ENCODE assay signal across 19 cellular contexts in the genomic region with DNA sequence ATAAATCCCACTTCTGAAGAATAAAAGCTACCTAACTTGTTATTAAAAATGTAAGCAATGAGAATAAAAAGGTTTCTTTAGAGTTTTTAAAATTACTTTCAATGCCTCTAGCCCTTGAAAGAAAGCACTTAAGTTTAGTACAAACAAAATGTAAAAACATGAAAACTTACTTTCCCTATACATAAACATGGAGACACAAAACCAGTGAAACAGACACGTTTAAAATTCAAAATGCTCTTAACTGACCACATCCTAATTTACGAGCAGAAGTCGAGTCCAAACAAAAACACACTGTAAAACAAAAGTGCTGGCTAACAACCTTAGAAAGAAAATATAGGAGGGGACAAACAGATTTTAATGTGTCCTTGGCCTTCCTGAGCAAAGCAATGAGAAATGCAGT. TPM values are rescaled to one million over a fixed set of nuclear protein-coding genes. Genes with fewer than 3 reads are reported as not detected.
A peak's percentile ranks its signal among the peaks of the same experiment; 100 is the strongest.
DNase-seq lines count a peak whose midpoint lies in the region; ATAC-seq and TF ChIP-seq lines count a peak whose summit lies in the region.
"Had no signal": no experiment of that assay in that cellular context is flagged by ENCODE, and none has a peak within 500 bp of the region (broad histone marks: within the 10 kb centered on the region; RNA-seq: fewer than 3 reads in every experiment).

No MANE protein-coding gene starts in this region.

- in situ Hi-C loops in brain microvascular endothelial cell (cut with HindIII; ENCODE audit: low pct_ligation_motif_present, low sequenced_read_pairs), result no loop called here

- H3K36me3 ChIP-seq in brain microvascular endothelial cell (replicated peaks), result no peaks in the 10 kb centered on the region

- peaks cover 9% of the 10 kb centered on the region for H3K36me3 Mint-ChIP-seq in activated naive CD4-positive, alpha-beta T cell treated with anti-CD3 and anti-CD28 coated beads, Interleukin-2, amount 50 U/mL, for 24 hours
- H3K36me3 Mint-ChIP-seq in activated naive CD4-positive, alpha-beta T cell treated with anti-CD3 and anti-CD28 coated beads, Interleukin-2, amount 50 U/mL, for 72 hours, result peaks cover 5 to 17% of the 10 kb centered on the region in 2 donors
- H3K36me3 Mint-ChIP-seq in stimulated activated naive B cell treated with anti-CD40 and anti-IgM and Interleukin-4, amounts not matched to agents 10 μg/mL and 1 μg/mL and 100 μg/mL, for 72 hours, result peaks cover 23 to 24% of the 10 kb centered on the region in 2 donors

- H3K27me3 ChIP-seq in brain microvascular endothelial cell (replicated peaks), result no peaks in the 10 kb centered on the region

- H3K4me3 ChIP-seq in LNCaP clone FGC (ENCODE audit: low read depth, low read length) (no peak overlapping the region), fibroblast of villous mesenchyme (ENCODE audit: low read depth, low read length) (no peak overlapping the region), brain microvascular endothelial cell (ENCODE audit: low read depth, low read length) (no peak overlapping the region)
- H3K4me3 ChIP-seq: A549 had no signal

- ATAC-seq in activated naive CD4-positive, alpha-beta T cell treated with anti-CD3 and anti-CD28 coated beads, Interleukin-2, amount 50 U/mL, for 72 hours, result no peak
- no peak for ATAC-seq in stimulated activated naive B cell treated with anti-CD40 and anti-IgM and Interleukin-4, amounts not matched to agents 10 μg/mL and 1 μg/mL and 100 μg/mL, for 72 hours (replicated peaks)
- no peak for ATAC-seq in HG03354 (IDR thresholded peaks at IDR 0.05; ENCODE audit: poor library complexity, severe bottlenecking, unreplicated experiment)
- ATAC-seq: A549; CD8-positive, alpha-beta T cell; HepG2 had no signal

- intact Hi-C loops in posterior vena cava (cut with DNase I), result no loop called here

- no peak overlapping the region for H3K4me3 Mint-ChIP-seq in activated naive CD4-positive, alpha-beta T cell treated with anti-CD3 and anti-CD28 coated beads, Interleukin-2, amount 50 U/mL, for 24 hours
- H3K4me3 Mint-ChIP-seq in stimulated activated naive B cell treated with anti-CD40 and anti-IgM and Interleukin-4, amounts not matched to agents 10 μg/mL and 1 μg/mL and 100 μg/mL, for 72 hours, result no peak overlapping the region
- H3K4me3 Mint-ChIP-seq: CD8-positive, alpha-beta T cell; H9; IgD-negative memory B cell had no signal

- no peak overlapping the region for H3K27ac ChIP-seq in brain microvascular endothelial cell
- H3K27ac ChIP-seq: 22Rv1, A549, C4-2B had no signal

- peaks cover 72% of the 10 kb centered on the region for H3K4me1 Mint-ChIP-seq in activated naive CD4-positive, alpha-beta T cell treated with anti-CD3 and anti-CD28 coated beads, Interleukin-2, amount 50 U/mL, for 24 hours
- peaks cover 35 to 59% of the 10 kb centered on the region in 2 donors for H3K4me1 Mint-ChIP-seq in stimulated activated naive B cell treated with anti-CD40 and anti-IgM and Interleukin-4, amounts not matched to agents 10 μg/mL and 1 μg/mL and 100 μg/mL, for 72 hours

- no peak for DNase-seq in activated naive CD4-positive, alpha-beta T cell treated with anti-CD3 and anti-CD28 coated beads, Interleukin-2, amount 50 U/mL, for 72 hours (ENCODE audit: low spot score in 2 of 2)
- DNase-seq in LNCaP clone FGC (ENCODE audit: low read depth), result peak; percentile 27
- peak; percentile 48 for DNase-seq in fibroblast of villous mesenchyme (ENCODE audit: low read depth)
- no peak for DNase-seq in stimulated activated naive B cell treated with anti-CD40 and anti-IgM and Interleukin-4, amounts not matched to agents 10 μg/mL and 1 μg/mL and 100 μg/mL, for 72 hours
- DNase-seq in brain microvascular endothelial cell, result no peak
- no peak for DNase-seq in posterior vena cava (ENCODE audit: low spot score)
- DNase-seq: AML-193; Calu3; CD8-positive, alpha-beta T cell; DMS79 treated with DMSO at 0.1 percent for 48 hours; GF-D8; H9 had no signal

- no peaks in the 10 kb centered on the region for H3K27me3 Mint-ChIP-seq in activated naive CD4-positive, alpha-beta T cell treated with anti-CD3 and anti-CD28 coated beads, Interleukin-2, amount 50 U/mL, for 24 hours
- H3K27me3 Mint-ChIP-seq in stimulated activated naive B cell treated with anti-CD40 and anti-IgM and Interleukin-4, amounts not matched to agents 10 μg/mL and 1 μg/mL and 100 μg/mL, for 72 hours, result no peaks in the 10 kb centered on the region
- H3K27me3 Mint-ChIP-seq: IgD-negative memory B cell had no signal

- peak overlapping the region; percentile 1 for H3K27ac Mint-ChIP-seq in activated naive CD4-positive, alpha-beta T cell treated with anti-CD3 and anti-CD28 coated beads, Interleukin-2, amount 50 U/mL, for 24 hours
- no peak overlapping the region for H3K27ac Mint-ChIP-seq in activated naive CD4-positive, alpha-beta T cell treated with anti-CD3 and anti-CD28 coated beads, Interleukin-2, amount 50 U/mL, for 72 hours
- H3K27ac Mint-ChIP-seq in stimulated activated naive B cell treated with anti-CD40 and anti-IgM and Interleukin-4, amounts not matched to agents 10 μg/mL and 1 μg/mL and 100 μg/mL, for 72 hours, result peak overlapping the region; percentile 11
- H3K27ac Mint-ChIP-seq: H9 had no signal

- TF ChIP-seq CTCF in LNCaP clone FGC (IDR thresholded peaks at IDR 0.05; ENCODE audit: control insufficient read depth, extremely low read depth, insufficient read depth), result no peak
- TF ChIP-seq CTCF in fibroblast of villous mesenchyme (IDR thresholded peaks at IDR 0.05; ENCODE audit: insufficient read depth, low read depth, low read length), result no peak
- TF ChIP-seq CTCF in brain microvascular endothelial cell (IDR thresholded peaks at IDR 0.05; ENCODE audit: low read depth, low read length, missing control alignments), result no peak

- no peaks in the 10 kb centered on the region for H3K9me3 Mint-ChIP-seq in activated naive CD4-positive, alpha-beta T cell treated with anti-CD3 and anti-CD28 coated beads, Interleukin-2, amount 50 U/mL, for 24 hours
- H3K9me3 Mint-ChIP-seq in activated naive CD4-positive, alpha-beta T cell treated with anti-CD3 and anti-CD28 coated beads, Interleukin-2, amount 50 U/mL, for 72 hours, result peaks cover 0 to 4% of the 10 kb centered on the region in 2 donors
- peaks cover 3 to 6% of the 10 kb centered on the region in 2 donors for H3K9me3 Mint-ChIP-seq in stimulated activated naive B cell treated with anti-CD40 and anti-IgM and Interleukin-4, amounts not matched to agents 10 μg/mL and 1 μg/mL and 100 μg/mL, for 72 hours
- H3K9me3 Mint-ChIP-seq: IgD-negative memory B cell had no signal

RNA-seq across cellular contexts. Expression of a gene that starts 36.6 kb away (rescaled TPM):
- total RNA-seq in activated naive CD4-positive, alpha-beta T cell treated with anti-CD3 and anti-CD28 coated beads, Interleukin-2, amount 50 U/mL, for 72 hours, result 10 to 100 TPM; 68.9 to 75.0 TPM
- total RNA-seq in fibroblast of villous mesenchyme (26.4 and 30.7 TPM in 2 replicates), posterior vena cava (10 to 100 TPM; 26.9 to 27.2 TPM)

Comparison
In these comparisons a context has a peak if more than half of its experiments do, and no peak if none do; other contexts are left out.
1. H3K27ac Mint-ChIP-seq: peak in activated naive CD4-positive, alpha-beta T cell treated with anti-CD3 and anti-CD28 coated beads, Interleukin-2, amount 50 U/mL, for 24 hours (single experiment) and stimulated activated naive B cell treated with anti-CD40 and anti-IgM and Interleukin-4, amounts not matched to agents 10 μg/mL and 1 μg/mL and 100 μg/mL, for 72 hours (single experiment); none in activated naive CD4-positive, alpha-beta T cell treated with anti-CD3 and anti-CD28 coated beads, Interleukin-2, amount 50 U/mL, for 72 hours (0 of 2).
2. DNase-seq: peak in LNCaP clone FGC (single experiment) and fibroblast of villous mesenchyme (single experiment); none in activated naive CD4-positive, alpha-beta T cell treated with anti-CD3 and anti-CD28 coated beads, Interleukin-2, amount 50 U/mL, for 72 hours (0 of 2), stimulated activated naive B cell treated with anti-CD40 and anti-IgM and Interleukin-4, amounts not matched to agents 10 μg/mL and 1 μg/mL and 100 μg/mL, for 72 hours (single experiment), brain microvascular endothelial cell (single experiment) and posterior vena cava (single experiment).